Comparison of ENCODE assay signal across 8 cellular contexts in the genomic region with DNA sequence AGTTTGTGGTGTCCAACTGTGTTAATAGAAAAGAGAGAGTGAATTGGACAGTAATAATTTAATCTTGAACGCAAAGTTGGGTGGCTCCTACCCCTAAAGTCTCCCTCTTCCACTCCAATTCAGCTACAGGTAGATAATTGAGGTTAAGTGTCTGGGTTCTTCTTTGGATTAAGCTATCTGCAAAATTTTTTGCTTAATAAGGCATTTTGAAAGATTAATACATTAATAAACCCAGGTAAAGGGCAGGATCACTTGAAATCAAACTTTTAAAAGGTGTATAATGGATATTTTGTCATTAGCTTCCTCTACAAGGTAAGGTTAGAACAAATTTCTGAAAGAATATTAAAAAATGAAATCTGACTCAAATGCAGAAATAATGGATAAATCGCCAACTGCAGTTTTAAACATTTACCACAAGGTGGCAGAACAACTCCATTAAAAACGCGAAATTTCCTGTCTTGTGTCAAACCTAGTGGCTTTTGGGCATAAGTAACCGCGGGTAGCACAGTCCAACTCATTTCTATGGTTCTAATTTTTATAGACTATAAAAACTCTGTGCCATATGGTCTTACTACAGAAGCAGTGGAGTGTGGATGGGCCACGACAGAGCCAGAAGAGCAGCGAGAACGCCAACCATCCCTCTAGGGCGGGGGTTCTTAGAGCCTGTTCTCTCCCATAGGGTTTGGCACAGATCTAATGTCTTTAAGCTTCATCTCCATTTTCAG.
DNase-seq lines count a peak whose midpoint lies in the region; ATAC-seq and TF ChIP-seq lines count a peak whose summit lies in the region.

No MANE protein-coding gene starts in this region.

- peaks cover 7% of the 10 kb centered on the region for H3K27me3 Mint-ChIP-seq in nephron progenitor cell (ENCODE audit: low read depth, poor library complexity)

- H3K27ac ChIP-seq in SU-DHL-6 (ENCODE audit: low read depth, low read length) (no peak overlapping the region), fibroblast of lung (ENCODE audit: insufficient read depth, low read length) (peak overlapping the region; percentile 15)

- H3F3A ChIP-seq in SU-DHL-6 (ENCODE audit: insufficient read depth), result no peaks in the 10 kb centered on the region

- peak; percentile 63 to 67 for DNase-seq in NOMO-1 (lab: John Stamatoyannopoulos, UW; ENCODE audit: unreplicated experiment in 2 of 2)
- no peak for DNase-seq in NOMO-1 treated with dmso at 0.1 percent for 144 hours (lab: John Stamatoyannopoulos, UW; ENCODE audit: unreplicated experiment)
- DNase-seq in NCI-H1092 (lab: John Stamatoyannopoulos, UW), result peak; percentile 16
- DNase-seq in fibroblast of lung (ENCODE audit: low read depth in 2 of 2), result peak; percentile 59 to 80
- peak; percentile 13 for DNase-seq in nephron progenitor cell

- ATAC-seq in GM18867 (IDR thresholded peaks at IDR 0.05; ENCODE audit: unreplicated experiment) (no peak), GM21367 (IDR thresholded peaks at IDR 0.05; ENCODE audit: unreplicated experiment) (no peak)

- no peak overlapping the region for H3K9ac ChIP-seq in SU-DHL-6 (ENCODE audit: low read length)
- no peak overlapping the region for H3K9ac ChIP-seq in fibroblast of lung (ENCODE audit: insufficient read depth, low read length)

- H3K9me2 ChIP-seq in SU-DHL-6 (replicated peaks; ENCODE audit: insufficient read depth, low read length), result no peaks in the 10 kb centered on the region

- H3K4me2 ChIP-seq in SU-DHL-6 (ENCODE audit: low read depth, low read length, poor library complexity, severe bottlenecking) (no peak overlapping the region), fibroblast of lung (ENCODE audit: extremely low read depth, insufficient read depth, low read length) (no peak overlapping the region)

- no peak overlapping the region for H3K27ac Mint-ChIP-seq in nephron progenitor cell

- peaks cover 25% of the 10 kb centered on the region for H3K36me3 Mint-ChIP-seq in nephron progenitor cell (ENCODE audit: low read depth)

- peaks cover 14% of the 10 kb centered on the region for H3K4me1 Mint-ChIP-seq in nephron progenitor cell

- H3K36me3 ChIP-seq in SU-DHL-6 (ENCODE audit: low read length) (no peaks in the 10 kb centered on the region), fibroblast of lung (ENCODE audit: control insufficient read depth, insufficient read depth, low read length) (no peaks in the 10 kb centered on the region)

- no peaks in the 10 kb centered on the region for H3K27me3 ChIP-seq in SU-DHL-6 (ENCODE audit: low read length)
- H3K27me3 ChIP-seq in fibroblast of lung (ENCODE audit: control insufficient read depth, insufficient read depth, low read length), result no peaks in the 10 kb centered on the region

- H4K20me1 ChIP-seq in SU-DHL-6 (ENCODE audit: low read depth, low read length) (no peaks in the 10 kb centered on the region), fibroblast of lung (ENCODE audit: control insufficient read depth, extremely low read depth, insufficient read depth, low read length) (no peaks in the 10 kb centered on the region)

- H3K9me3 Mint-ChIP-seq in nephron progenitor cell, result peaks cover 19% of the 10 kb centered on the region

- TF ChIP-seq CTCF in SU-DHL-6 (IDR thresholded peaks at IDR 0.05; ENCODE audit: insufficient read depth, low read length, poor library complexity, severe bottlenecking) (peak; percentile 65), fibroblast of lung (conservative IDR thresholded peaks at IDR 0.05 in 1 of 2, IDR thresholded peaks at IDR 0.05 in 1 of 2; ENCODE audit: low read depth in 1 of 2, low read length in 2 of 2) (peak; percentile 53 to 65), nephron progenitor cell (IDR thresholded peaks at IDR 0.05) (peak; percentile 86)

- H3K4me1 ChIP-seq in fibroblast of lung (ENCODE audit: control insufficient read depth, extremely low read depth, insufficient read depth, low read length), result no peaks in the 10 kb centered on the region

- no peak overlapping the region for H2AFZ ChIP-seq in SU-DHL-6 (ENCODE audit: low read depth, low read length, severe bottlenecking)
- no peak overlapping the region for H2AFZ ChIP-seq in fibroblast of lung (ENCODE audit: low read length)

- H3K4me3 ChIP-seq in SU-DHL-6 (ENCODE audit: insufficient read depth, low read length, poor library complexity, severe bottlenecking) (no peak overlapping the region), fibroblast of lung (replicated peaks in 1 of 4; ENCODE audit: control extremely low read depth in 1 of 4, insufficient read depth in 1 of 4, low read depth in 3 of 4, low read length in 4 of 4) (no peak overlapping the region)

- H3K9me3 ChIP-seq in SU-DHL-6 (ENCODE audit: insufficient read depth, low read length) (no peaks in the 10 kb centered on the region), fibroblast of lung (ENCODE audit: control insufficient read depth, insufficient read depth, low read depth, low read length) (no peaks in the 10 kb centered on the region)

- H3K79me2 ChIP-seq in SU-DHL-6 (ENCODE audit: insufficient read depth, low read length) (no peaks in the 10 kb centered on the region), fibroblast of lung (ENCODE audit: control insufficient read depth, insufficient read depth, low read length) (no peaks in the 10 kb centered on the region)

- H3K4me3 Mint-ChIP-seq in nephron progenitor cell, result no peak overlapping the region
